In genomic region chr19:38264486-38265212, GRCh38 we compare ENCODE assay signal across 9 cellular contexts. TPM values are rescaled to one million over a fixed set of nuclear protein-coding genes. Genes with fewer than 3 reads are reported as not detected.
A peak's percentile ranks its signal among the peaks of the same experiment; 100 is the strongest.
DNase-seq lines count a peak whose midpoint lies in the region; ATAC-seq and TF ChIP-seq lines count a peak whose summit lies in the region.
"Had no signal": no experiment of that assay in that cellular context is flagged by ENCODE, and none has a peak within 500 bp of the region (broad histone marks: within the 10 kb centered on the region; RNA-seq: fewer than 3 reads in every experiment).

A gene with protein sequence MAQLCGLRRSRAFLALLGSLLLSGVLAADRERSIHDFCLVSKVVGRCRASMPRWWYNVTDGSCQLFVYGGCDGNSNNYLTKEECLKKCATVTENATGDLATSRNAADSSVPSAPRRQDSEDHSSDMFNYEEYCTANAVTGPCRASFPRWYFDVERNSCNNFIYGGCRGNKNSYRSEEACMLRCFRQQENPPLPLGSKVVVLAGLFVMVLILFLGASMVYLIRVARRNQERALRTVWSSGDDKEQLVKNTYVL (plus strand): TSS chr19:38264573. CDS start chr19:38264893, 320 bp downstream.

- H3K27ac ChIP-seq in foreskin keratinocyte = peak within 1 kb of the TSS; percentile 57

- H3K27me3 ChIP-seq in foreskin keratinocyte = no peaks in the 10 kb centered on the region

- H3K4me1 ChIP-seq in foreskin keratinocyte = peaks cover 25% of the 10 kb centered on the region

- peak; percentile 8 for TF ChIP-seq CTCF in foreskin keratinocyte (conservative IDR thresholded peaks at IDR 0.05)

- DNase-seq in NCI-H2107 (lab: John Stamatoyannopoulos, UW) (peak; percentile 84), NCI-H2107 treated with DMSO at 0.1 percent for 48 hours (lab: John Stamatoyannopoulos, UW; ENCODE audit: unreplicated experiment) (no peak), NCI-H1105 (lab: John Stamatoyannopoulos, UW) (peak; percentile 91), foreskin keratinocyte (no peak), occipital lobe (lab: John Stamatoyannopoulos, UW) (peak; percentile 70), T1000 (lab: John Stamatoyannopoulos, UW) (no peak)
- DNase-seq in activated CD8-positive, alpha-beta memory T cell treated with anti-CD3 and anti-CD28 coated beads, Interleukin-2, amount 50 U/mL, for 48 hours = peak; percentile 82
- DNase-seq: DND-41 had no signal

- peak; percentile 27 for ATAC-seq in foreskin keratinocyte
- ATAC-seq in HG03442 (IDR thresholded peaks at IDR 0.05; ENCODE audit: unreplicated experiment) = no peak

RNA-seq across cellular contexts. Expression of the gene that starts here (rescaled TPM):
- total RNA-seq in foreskin keratinocyte (419 and 453 TPM in 2 replicates), occipital lobe (73.9 TPM)
- polyA plus RNA-seq in foreskin keratinocyte = 616 and 683 TPM in 2 replicates

Comparison
In these comparisons a context has a peak if more than half of its experiments do, and no peak if none do; other contexts are left out.
1. DNase-seq: peak in NCI-H2107 (single experiment), NCI-H1105 (single experiment), activated CD8-positive, alpha-beta memory T cell treated with anti-CD3 and anti-CD28 coated beads, Interleukin-2, amount 50 U/mL, for 48 hours (single experiment) and occipital lobe (single experiment); none in NCI-H2107 treated with DMSO at 0.1 percent for 48 hours (single experiment), foreskin keratinocyte (0 of 2) and T1000 (single experiment).